In genomic region chrX:140434347-140434746, GRCh38 we compare ENCODE assay signal across 1 cellular context.
TF ChIP-seq lines count a peak whose summit lies in the region.

No MANE protein-coding gene starts in this region.

TF ChIP-seq in WTC11, 78 proteins besides CTCF, POLR2A, EP300 and RAD21 (continued from another document):
- no peak for TF ChIP-seq E2F1 (CRISPR knock-in tag; IDR thresholded peaks at IDR 0.05)
- no peak for TF ChIP-seq STAT6 (CRISPR knock-in tag; conservative IDR thresholded peaks at IDR 0.05; ENCODE audit: low read depth)
- TF ChIP-seq ZNF281 (CRISPR knock-in tag; IDR thresholded peaks at IDR 0.05): no peak
